ENCODE assay signal across 22 cellular contexts in the genomic region with DNA sequence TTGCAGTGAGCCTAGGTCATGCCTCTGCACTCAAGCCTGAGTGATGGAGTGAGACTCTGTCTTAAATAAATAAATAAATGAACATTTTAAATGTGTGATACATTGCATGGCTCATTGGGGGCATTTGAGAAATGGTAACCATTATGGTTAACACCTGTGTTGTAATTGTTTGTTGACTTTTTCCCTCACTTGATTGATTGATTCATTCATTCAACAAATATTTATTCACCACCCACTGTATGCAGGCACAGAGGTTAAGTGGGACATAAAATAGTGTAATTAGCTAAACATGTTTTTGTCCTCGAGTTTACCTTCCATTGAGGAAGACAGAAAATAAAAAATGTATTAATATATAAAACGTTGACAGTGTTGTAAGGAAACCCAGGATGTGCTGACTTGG.
"Had no signal": no experiment of that assay in that cellular context is flagged by ENCODE, and none has a peak within 500 bp of the region (broad histone marks: within the 10 kb centered on the region; RNA-seq: fewer than 3 reads in every experiment).

No MANE protein-coding gene starts in this region.

- H3K27me3 ChIP-seq: colonic mucosa, right atrium auricular region, vagina had no signal

- ATAC-seq: activated CD4-positive, CD25-positive, alpha-beta regulatory T cell treated with anti-CD3 and anti-CD28 coated beads, Interleukin-2, amount 50 U/mL, for 24 hours; activated CD8-positive, alpha-beta T cell treated with anti-CD3 and anti-CD28 coated beads, Interleukin-2, amount 10 ng/mL, durations not matched to agents 7 days and 5 days; activated naive CD8-positive, alpha-beta T cell treated with anti-CD3 and anti-CD28 coated beads, Interleukin-2, amount 50 U/mL, for 24 hours; mucosa of descending colon had no signal

- H3K4me3 ChIP-seq: colonic mucosa, mucosa of descending colon, right atrium auricular region, vagina had no signal

- H3K4me1 ChIP-seq: colonic mucosa, right atrium auricular region, vagina had no signal

- H3K27me3 Mint-ChIP-seq: activated naive CD8-positive, alpha-beta T cell treated with anti-CD3 and anti-CD28 coated beads, Interleukin-2, amount 50 U/mL, for 24 hours; activated T-cell treated with anti-CD3 and anti-CD28 coated beads, Interleukin-2, amount 50 U/mL, for 24 hours had no signal

- H3K9me3 ChIP-seq: colonic mucosa, mucosa of descending colon, right atrium auricular region, vagina had no signal

- H3K27ac ChIP-seq: colonic mucosa, epithelial cell of prostate, right atrium auricular region, vagina had no signal

- H3K36me3 Mint-ChIP-seq: brain, naive B cell had no signal

- H3K4me1 Mint-ChIP-seq: activated naive CD8-positive, alpha-beta T cell treated with anti-CD3 and anti-CD28 coated beads, Interleukin-2, amount 50 U/mL, for 24 hours; brain; central memory CD8-positive, alpha-beta T cell; naive B cell had no signal

- H3K36me3 ChIP-seq: colonic mucosa, right atrium auricular region, vagina had no signal

- H3K4me3 Mint-ChIP-seq: activated CD4-positive, alpha-beta T cell treated with anti-CD3 and anti-CD28 coated beads, Interleukin-2, amount 10 ng/mL, durations not matched to agents 7 days and 5 days; activated CD8-positive, alpha-beta T cell treated with anti-CD3 and anti-CD28 coated beads, Interleukin-2, amount 10 ng/mL, durations not matched to agents 7 days and 5 days; activated naive CD4-positive, alpha-beta T cell treated with anti-CD3 and anti-CD28 coated beads for 36 hours; activated naive CD8-positive, alpha-beta T cell treated with anti-CD3 and anti-CD28 coated beads, Interleukin-2, amount 50 U/mL, for 24 hours; activated T-cell treated with anti-CD3 and anti-CD28 coated beads, Interleukin-2, amount 50 U/mL, for 24 hours; brain; central memory CD8-positive, alpha-beta T cell; endodermal cell; naive B cell; neural crest cell; stimulated activated naive CD8-positive, alpha-beta T cell treated with anti-CD3 and anti-CD28 coated beads, Interleukin-15, Interleukin-2, amounts not matched to agents 100 ng/mL and 50 ng/mL, for 24 hours had no signal

- H3K9me3 Mint-ChIP-seq: activated CD4-positive, alpha-beta T cell treated with anti-CD3 and anti-CD28 coated beads, Interleukin-2, amount 10 ng/mL, durations not matched to agents 7 days and 5 days; activated naive CD4-positive, alpha-beta T cell treated with anti-CD3 and anti-CD28 coated beads for 36 hours; activated naive CD8-positive, alpha-beta T cell treated with anti-CD3 and anti-CD28 coated beads, Interleukin-2, amount 50 U/mL, for 24 hours; activated T-cell treated with anti-CD3 and anti-CD28 coated beads, Interleukin-2, amount 50 U/mL, for 24 hours; brain; central memory CD8-positive, alpha-beta T cell; naive B cell; neural crest cell; stimulated activated naive CD8-positive, alpha-beta T cell treated with anti-CD3 and anti-CD28 coated beads, Interleukin-15, Interleukin-2, amounts not matched to agents 100 ng/mL and 50 ng/mL, for 24 hours had no signal

- DNase-seq: activated CD4-positive, alpha-beta T cell treated with anti-CD3 and anti-CD28 coated beads, Interleukin-2, amount 10 ng/mL, durations not matched to agents 7 days and 5 days; activated CD8-positive, alpha-beta T cell treated with anti-CD3 and anti-CD28 coated beads, Interleukin-2, amount 10 ng/mL, durations not matched to agents 7 days and 5 days; activated naive CD4-positive, alpha-beta T cell treated with anti-CD3 and anti-CD28 coated beads for 36 hours; activated naive CD8-positive, alpha-beta T cell treated with anti-CD3 and anti-CD28 coated beads, Interleukin-2, amount 50 U/mL, for 24 hours; activated T-cell treated with anti-CD3 and anti-CD28 coated beads, Interleukin-2, amount 50 U/mL, for 24 hours; anterior cingulate cortex; colonic mucosa; endodermal cell; foreskin fibroblast; mesenchymal stem cell; mucosa of descending colon; naive B cell; stimulated activated CD4-positive, alpha-beta T cell treated with anti-CD3 and anti-CD28 coated beads, Interleukin-12 subunit alpha, Interleukin-12 subunit beta, amount 100 ng/mL, for 4 hours; trophoblast cell had no signal

- H3K27ac Mint-ChIP-seq: activated CD4-positive, alpha-beta T cell treated with anti-CD3 and anti-CD28 coated beads, Interleukin-2, amount 10 ng/mL, durations not matched to agents 7 days and 5 days; activated CD8-positive, alpha-beta T cell treated with anti-CD3 and anti-CD28 coated beads, Interleukin-2, amount 10 ng/mL, durations not matched to agents 7 days and 5 days; activated naive CD4-positive, alpha-beta T cell treated with anti-CD3 and anti-CD28 coated beads for 36 hours; activated naive CD8-positive, alpha-beta T cell treated with anti-CD3 and anti-CD28 coated beads, Interleukin-2, amount 50 U/mL, for 24 hours; activated T-cell treated with anti-CD3 and anti-CD28 coated beads, Interleukin-2, amount 50 U/mL, for 24 hours; brain; endodermal cell; naive B cell; stimulated activated naive CD8-positive, alpha-beta T cell treated with anti-CD3 and anti-CD28 coated beads, Interleukin-15, Interleukin-2, amounts not matched to agents 100 ng/mL and 50 ng/mL, for 24 hours had no signal
